ENCODE assay signal across 1 cellular context in the genomic region with DNA sequence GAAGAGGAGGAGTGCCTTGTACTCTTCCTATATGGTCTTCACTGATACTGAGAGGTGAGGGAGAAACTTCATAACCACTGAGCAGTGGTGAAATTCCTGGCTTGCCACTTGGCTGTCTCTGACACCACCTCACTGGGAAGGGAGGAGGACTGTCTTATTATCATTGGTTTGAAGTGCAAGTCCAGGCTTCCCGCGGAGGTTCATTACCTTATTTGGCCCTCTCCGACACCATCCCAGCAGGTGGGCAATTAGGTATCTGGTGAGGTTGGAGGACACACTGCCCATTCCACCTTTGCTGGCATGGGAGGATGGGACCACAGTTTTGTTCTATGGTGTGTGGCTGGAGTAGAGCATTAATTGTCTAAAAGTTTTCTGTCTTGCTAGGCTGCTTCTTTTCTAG.
TF ChIP-seq lines count a peak whose summit lies in the region.

No MANE protein-coding gene starts in this region.

TF ChIP-seq in GM23338, 12 proteins besides CTCF, POLR2A, EP300 and RAD21 (continued from another document):
- TF ChIP-seq ZNF462 (CRISPR knock-in tag; IDR thresholded peaks at IDR 0.05) (no peak), STAT1 (IDR thresholded peaks at IDR 0.05; ENCODE audit: unreplicated experiment) (no peak), NANOG (IDR thresholded peaks at IDR 0.05; ENCODE audit: borderline replicate concordance) (no peak), ZNF114 (CRISPR knock-in tag; IDR thresholded peaks at IDR 0.05) (no peak), POLR2AphosphoS5 (IDR thresholded peaks at IDR 0.05; ENCODE audit: low read depth) (no peak), CREB1 (CRISPR knock-in tag; IDR thresholded peaks at IDR 0.05; ENCODE audit: low read depth) (no peak), EZH2phosphoT487 (IDR thresholded peaks at IDR 0.05; ENCODE audit: unreplicated experiment) (no peak)
